In the genomic region with DNA sequence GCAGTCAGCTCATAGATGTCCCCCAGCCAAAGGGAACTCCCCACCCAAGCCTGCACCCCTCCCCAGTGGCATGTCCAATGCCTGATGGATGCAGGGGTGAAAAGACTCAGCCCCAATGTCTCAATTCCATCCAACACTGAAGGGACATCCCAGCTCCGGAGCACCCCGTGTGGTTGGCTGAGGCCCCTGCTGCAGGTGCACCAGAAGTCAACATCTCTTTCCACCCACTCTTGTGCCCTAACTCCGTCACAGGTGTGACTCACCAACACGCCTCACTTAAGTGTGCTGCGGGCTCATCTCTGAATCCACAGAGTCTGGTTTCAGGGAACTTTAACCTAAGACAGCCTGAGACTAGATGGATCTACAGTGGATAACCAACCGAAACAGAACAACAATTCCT, we compare ENCODE assay signal across 10 cellular contexts. TPM values are rescaled to one million over a fixed set of nuclear protein-coding genes. Genes with fewer than 3 reads are reported as not detected.
A peak's percentile ranks its signal among the peaks of the same experiment; 100 is the strongest.
DNase-seq lines count a peak whose midpoint lies in the region; ATAC-seq and TF ChIP-seq lines count a peak whose summit lies in the region.
"Had no signal": no experiment of that assay in that cellular context is flagged by ENCODE, and none has a peak within 500 bp of the region (broad histone marks: within the 10 kb centered on the region; RNA-seq: fewer than 3 reads in every experiment).

No MANE protein-coding gene starts in this region.

- H3K9ac ChIP-seq in MM.1S (ENCODE audit: low read length), result no peak overlapping the region

- POLR2A ChIA-PET in WTC11 (lab: Charles Lee), result no interaction called here

- H3K4me1 Mint-ChIP-seq in WTC11, result peaks cover 22% of the 10 kb centered on the region
- H3K4me1 Mint-ChIP-seq in stimulated activated effector memory CD8-positive, alpha-beta T cell treated with anti-CD3 and anti-CD28 coated beads, Interleukin-12 subunit alpha, Interleukin-12 subunit beta, amount 100 ng/mL, for 72 hours, result no peaks in the 10 kb centered on the region

- peak overlapping the region; percentile 63 for H3K27ac Mint-ChIP-seq in WTC11
- no peak overlapping the region for H3K27ac Mint-ChIP-seq in stimulated activated effector memory CD8-positive, alpha-beta T cell treated with anti-CD3 and anti-CD28 coated beads, Interleukin-12 subunit alpha, Interleukin-12 subunit beta, amount 100 ng/mL, for 72 hours
- H3K27ac Mint-ChIP-seq: natural killer cell treated with Interleukin-12 subunit alpha and Interleukin-12 subunit beta and Interleukin-15 and Interleukin-18, amount 100 ng/mL, for 72 hours had no signal

- no peak for DNase-seq in activated CD4-positive, CD25-positive, alpha-beta regulatory T cell treated with anti-CD3 and anti-CD28 coated beads, Interleukin-2, amount 50 U/mL, for 72 hours
- DNase-seq in WTC11 (ENCODE audit: low spot score) (peak; percentile 49), iPS DF 19.7 (ENCODE audit: low read depth, low spot score) (peak; percentile 17), MM.1S (no peak)
- DNase-seq in stimulated activated effector memory CD8-positive, alpha-beta T cell treated with anti-CD3 and anti-CD28 coated beads, Interleukin-12 subunit alpha, Interleukin-12 subunit beta, amount 100 ng/mL, for 72 hours (ENCODE audit: low spot score in 2 of 2), result no peak
- DNase-seq in effector CD4-positive, alpha-beta T cell, result no peak
- DNase-seq: upper lobe of left lung had no signal

- H3F3A ChIP-seq in MM.1S (ENCODE audit: insufficient read depth, low read length), result no peaks in the 10 kb centered on the region

- no peaks in the 10 kb centered on the region for H3K9me3 ChIP-seq in MM.1S (replicated peaks; ENCODE audit: insufficient read depth, low read length)
- H3K9me3 ChIP-seq: upper lobe of left lung had no signal

- CTCF ChIA-PET in WTC11 (lab: Charles Lee), result no interaction called here

- no peak for TF ChIP-seq CTCF in WTC11 (IDR thresholded peaks at IDR 0.05)
- no peak for TF ChIP-seq CTCF in MM.1S (IDR thresholded peaks at IDR 0.05; ENCODE audit: low read length)

- no peaks in the 10 kb centered on the region for H3K36me3 Mint-ChIP-seq in WTC11
- no peaks in the 10 kb centered on the region for H3K36me3 Mint-ChIP-seq in stimulated activated effector memory CD8-positive, alpha-beta T cell treated with anti-CD3 and anti-CD28 coated beads, Interleukin-12 subunit alpha, Interleukin-12 subunit beta, amount 100 ng/mL, for 72 hours
- H3K36me3 Mint-ChIP-seq: natural killer cell treated with Interleukin-12 subunit alpha and Interleukin-12 subunit beta and Interleukin-15 and Interleukin-18, amount 100 ng/mL, for 72 hours had no signal

- H3K4me1 ChIP-seq in MM.1S (ENCODE audit: low read length), result no peaks in the 10 kb centered on the region
- H3K4me1 ChIP-seq: upper lobe of left lung had no signal

- H3K27me3 Mint-ChIP-seq in WTC11 (ENCODE audit: low read depth), result no peaks in the 10 kb centered on the region; the same call in 1 of the 2 replicates

- peak; percentile 95 to 96 for ATAC-seq in activated CD4-positive, CD25-positive, alpha-beta regulatory T cell treated with anti-CD3 and anti-CD28 coated beads, Interleukin-2, amount 50 U/mL, for 24 hours
- peak; percentile 92 for ATAC-seq in WTC11
- ATAC-seq in stimulated activated effector memory CD8-positive, alpha-beta T cell treated with anti-CD3 and anti-CD28 coated beads, Interleukin-12 subunit alpha, Interleukin-12 subunit beta, amount 100 ng/mL, for 72 hours, result peak; percentile 88
- ATAC-seq in HG03565 (IDR thresholded peaks at IDR 0.05; ENCODE audit: unreplicated experiment), result no peak
- ATAC-seq: natural killer cell treated with Interleukin-12 subunit alpha and Interleukin-12 subunit beta and Interleukin-15 and Interleukin-18, amount 100 ng/mL, for 72 hours had no signal

- H3K36me3 ChIP-seq in MM.1S (replicated peaks; ENCODE audit: insufficient read depth, low read length), result no peaks in the 10 kb centered on the region
- H3K36me3 ChIP-seq: upper lobe of left lung had no signal

- H3K79me2 ChIP-seq in MM.1S (ENCODE audit: low read length), result no peaks in the 10 kb centered on the region

- no peaks in the 10 kb centered on the region for H3K9me2 ChIP-seq in MM.1S (replicated peaks; ENCODE audit: insufficient read depth, low read length)

- no peak overlapping the region for H3K4me3 ChIP-seq in MM.1S (ENCODE audit: low read length)
- H3K4me3 ChIP-seq: upper lobe of left lung had no signal

- no peak overlapping the region for H2AFZ ChIP-seq in MM.1S (ENCODE audit: low read length)

- H3K4me3 Mint-ChIP-seq in WTC11, result no peak overlapping the region
- H3K4me3 Mint-ChIP-seq in stimulated activated effector memory CD8-positive, alpha-beta T cell treated with anti-CD3 and anti-CD28 coated beads, Interleukin-12 subunit alpha, Interleukin-12 subunit beta, amount 100 ng/mL, for 72 hours, result no peak overlapping the region
- H3K4me3 Mint-ChIP-seq: natural killer cell treated with Interleukin-12 subunit alpha and Interleukin-12 subunit beta and Interleukin-15 and Interleukin-18, amount 100 ng/mL, for 72 hours had no signal

- H4K20me1 ChIP-seq in MM.1S (ENCODE audit: insufficient read depth, low read length), result no peaks in the 10 kb centered on the region

- H3K9me3 Mint-ChIP-seq in WTC11, result no peaks in the 10 kb centered on the region
- H3K9me3 Mint-ChIP-seq in stimulated activated effector memory CD8-positive, alpha-beta T cell treated with anti-CD3 and anti-CD28 coated beads, Interleukin-12 subunit alpha, Interleukin-12 subunit beta, amount 100 ng/mL, for 72 hours, result no peaks in the 10 kb centered on the region
- H3K9me3 Mint-ChIP-seq: natural killer cell treated with Interleukin-12 subunit alpha and Interleukin-12 subunit beta and Interleukin-15 and Interleukin-18, amount 100 ng/mL, for 72 hours had no signal

- H3K4me2 ChIP-seq in MM.1S (ENCODE audit: low read depth, low read length), result no peak overlapping the region

- H3K27ac ChIP-seq in MM.1S (ENCODE audit: low read length), result no peak overlapping the region
- H3K27ac ChIP-seq: upper lobe of left lung had no signal

- H3K27me3 ChIP-seq in MM.1S (replicated peaks; ENCODE audit: insufficient read depth, low read length), result no peaks in the 10 kb centered on the region
- H3K27me3 ChIP-seq: upper lobe of left lung had no signal

TF ChIP-seq in WTC11, 78 proteins besides CTCF, POLR2A, EP300 and RAD21 (continues in another document):
- TF ChIP-seq, protein P1, sequence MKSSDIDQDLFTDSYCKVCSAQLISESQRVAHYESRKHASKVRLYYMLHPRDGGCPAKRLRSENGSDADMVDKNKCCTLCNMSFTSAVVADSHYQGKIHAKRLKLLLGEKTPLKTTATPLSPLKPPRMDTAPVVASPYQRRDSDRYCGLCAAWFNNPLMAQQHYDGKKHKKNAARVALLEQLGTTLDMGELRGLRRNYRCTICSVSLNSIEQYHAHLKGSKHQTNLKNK (CRISPR knock-in tag; IDR thresholded peaks at IDR 0.05), result no peak
- TF ChIP-seq SOX15 (CRISPR knock-in tag; IDR thresholded peaks at IDR 0.05) (no peak), OVOL2 (CRISPR knock-in tag; IDR thresholded peaks at IDR 0.05; ENCODE audit: borderline replicate concordance) (no peak)
- TF ChIP-seq, protein P2, sequence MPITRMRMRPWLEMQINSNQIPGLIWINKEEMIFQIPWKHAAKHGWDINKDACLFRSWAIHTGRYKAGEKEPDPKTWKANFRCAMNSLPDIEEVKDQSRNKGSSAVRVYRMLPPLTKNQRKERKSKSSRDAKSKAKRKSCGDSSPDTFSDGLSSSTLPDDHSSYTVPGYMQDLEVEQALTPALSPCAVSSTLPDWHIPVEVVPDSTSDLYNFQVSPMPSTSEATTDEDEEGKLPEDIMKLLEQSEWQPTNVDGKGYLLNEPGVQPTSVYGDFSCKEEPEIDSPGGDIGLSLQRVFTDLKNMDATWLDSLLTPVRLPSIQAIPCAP (CRISPR knock-in tag; IDR thresholded peaks at IDR 0.05), result no peak
- TF ChIP-seq, protein P3, sequence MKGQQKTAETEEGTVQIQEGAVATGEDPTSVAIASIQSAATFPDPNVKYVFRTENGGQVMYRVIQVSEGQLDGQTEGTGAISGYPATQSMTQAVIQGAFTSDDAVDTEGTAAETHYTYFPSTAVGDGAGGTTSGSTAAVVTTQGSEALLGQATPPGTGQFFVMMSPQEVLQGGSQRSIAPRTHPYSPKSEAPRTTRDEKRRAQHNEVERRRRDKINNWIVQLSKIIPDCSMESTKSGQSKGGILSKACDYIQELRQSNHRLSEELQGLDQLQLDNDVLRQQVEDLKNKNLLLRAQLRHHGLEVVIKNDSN (CRISPR knock-in tag; IDR thresholded peaks at IDR 0.05), result no peak
- TF ChIP-seq, protein P4, sequence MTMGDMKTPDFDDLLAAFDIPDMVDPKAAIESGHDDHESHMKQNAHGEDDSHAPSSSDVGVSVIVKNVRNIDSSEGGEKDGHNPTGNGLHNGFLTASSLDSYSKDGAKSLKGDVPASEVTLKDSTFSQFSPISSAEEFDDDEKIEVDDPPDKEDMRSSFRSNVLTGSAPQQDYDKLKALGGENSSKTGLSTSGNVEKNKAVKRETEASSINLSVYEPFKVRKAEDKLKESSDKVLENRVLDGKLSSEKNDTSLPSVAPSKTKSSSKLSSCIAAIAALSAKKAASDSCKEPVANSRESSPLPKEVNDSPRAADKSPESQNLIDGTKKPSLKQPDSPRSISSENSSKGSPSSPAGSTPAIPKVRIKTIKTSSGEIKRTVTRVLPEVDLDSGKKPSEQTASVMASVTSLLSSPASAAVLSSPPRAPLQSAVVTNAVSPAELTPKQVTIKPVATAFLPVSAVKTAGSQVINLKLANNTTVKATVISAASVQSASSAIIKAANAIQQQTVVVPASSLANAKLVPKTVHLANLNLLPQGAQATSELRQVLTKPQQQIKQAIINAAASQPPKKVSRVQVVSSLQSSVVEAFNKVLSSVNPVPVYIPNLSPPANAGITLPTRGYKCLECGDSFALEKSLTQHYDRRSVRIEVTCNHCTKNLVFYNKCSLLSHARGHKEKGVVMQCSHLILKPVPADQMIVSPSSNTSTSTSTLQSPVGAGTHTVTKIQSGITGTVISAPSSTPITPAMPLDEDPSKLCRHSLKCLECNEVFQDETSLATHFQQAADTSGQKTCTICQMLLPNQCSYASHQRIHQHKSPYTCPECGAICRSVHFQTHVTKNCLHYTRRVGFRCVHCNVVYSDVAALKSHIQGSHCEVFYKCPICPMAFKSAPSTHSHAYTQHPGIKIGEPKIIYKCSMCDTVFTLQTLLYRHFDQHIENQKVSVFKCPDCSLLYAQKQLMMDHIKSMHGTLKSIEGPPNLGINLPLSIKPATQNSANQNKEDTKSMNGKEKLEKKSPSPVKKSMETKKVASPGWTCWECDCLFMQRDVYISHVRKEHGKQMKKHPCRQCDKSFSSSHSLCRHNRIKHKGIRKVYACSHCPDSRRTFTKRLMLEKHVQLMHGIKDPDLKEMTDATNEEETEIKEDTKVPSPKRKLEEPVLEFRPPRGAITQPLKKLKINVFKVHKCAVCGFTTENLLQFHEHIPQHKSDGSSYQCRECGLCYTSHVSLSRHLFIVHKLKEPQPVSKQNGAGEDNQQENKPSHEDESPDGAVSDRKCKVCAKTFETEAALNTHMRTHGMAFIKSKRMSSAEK (CRISPR knock-in tag; IDR thresholded peaks at IDR 0.05; ENCODE audit: borderline replicate concordance), result no peak

RNA-seq across cellular contexts. Expression of a gene that starts 40.9 kb away (rescaled TPM):
- 16.0 to 18.5 TPM (median 17.7 TPM) in 3 replicates for total RNA-seq in WTC11 (2021)

Comparison
In these comparisons a context has a peak if more than half of its experiments do, and no peak if none do; other contexts are left out.
1. DNase-seq: peak in WTC11 (single experiment) and iPS DF 19.7 (single experiment); none in activated CD4-positive, CD25-positive, alpha-beta regulatory T cell treated with anti-CD3 and anti-CD28 coated beads, Interleukin-2, amount 50 U/mL, for 72 hours (single experiment), stimulated activated effector memory CD8-positive, alpha-beta T cell treated with anti-CD3 and anti-CD28 coated beads, Interleukin-12 subunit alpha, Interleukin-12 subunit beta, amount 100 ng/mL, for 72 hours (0 of 2), effector CD4-positive, alpha-beta T cell (single experiment) and MM.1S (single experiment).